ENCODE assay signal across 16 cellular contexts in the genomic region with DNA sequence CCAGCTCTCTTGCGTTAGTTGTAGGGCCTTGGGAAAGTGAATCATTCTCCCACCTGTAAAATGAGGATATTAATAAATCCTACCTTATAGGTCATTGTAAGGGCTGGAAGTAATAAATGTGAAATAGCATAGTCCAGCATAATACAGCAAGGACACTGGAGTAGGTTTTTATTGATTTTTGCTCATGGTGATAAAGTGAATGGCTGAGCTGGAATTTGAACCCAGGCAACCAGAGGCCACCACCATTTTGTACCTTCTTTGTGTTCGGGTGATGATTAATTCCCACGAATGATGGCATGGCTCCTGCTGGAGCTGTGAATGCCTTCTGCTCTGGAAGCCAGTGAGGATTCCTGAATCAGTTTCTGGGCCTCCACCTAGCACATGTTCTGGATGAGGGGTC.
"Had no signal": no experiment of that assay in that cellular context is flagged by ENCODE, and none has a peak within 500 bp of the region (broad histone marks: within the 10 kb centered on the region; RNA-seq: fewer than 3 reads in every experiment).

No MANE protein-coding gene starts in this region.

- H3K4me3 ChIP-seq: body of pancreas, skin epidermis, testis had no signal

- H3K27ac Mint-ChIP-seq: activated naive CD8-positive, alpha-beta T cell treated with anti-CD3 and anti-CD28 coated beads, Interleukin-2, amount 10 ng/mL, durations not matched to agents 7 days and 5 days; progenitor cell of endocrine pancreas had no signal

- H3K27ac ChIP-seq: WERI-Rb-1 had no signal

- H3K9me3 ChIP-seq: body of pancreas, testis had no signal

- H3K27me3 Mint-ChIP-seq: activated naive CD8-positive, alpha-beta T cell treated with anti-CD3 and anti-CD28 coated beads, Interleukin-2, amount 10 ng/mL, durations not matched to agents 7 days and 5 days; progenitor cell of endocrine pancreas had no signal

- H3K9me3 Mint-ChIP-seq: activated naive CD8-positive, alpha-beta T cell treated with anti-CD3 and anti-CD28 coated beads, Interleukin-2, amount 10 ng/mL, durations not matched to agents 7 days and 5 days had no signal

- ATAC-seq: body of pancreas had no signal

- DNase-seq: activated CD4-positive, alpha-beta T cell treated with anti-CD3 and anti-CD28 coated beads for 1 hour; activated CD4-positive, alpha-beta T cell treated with anti-CD3 and anti-CD28 coated beads, Interleukin-2, amount 50 U/mL, for 48 hours; activated naive CD8-positive, alpha-beta T cell treated with anti-CD3 and anti-CD28 coated beads, Interleukin-2, amount 10 ng/mL, durations not matched to agents 7 days and 5 days; amygdala; erythroblast; hypothalamus; islet precursor cell; midbrain; stimulated activated CD4-positive, alpha-beta T cell treated with anti-CD3 and anti-CD28 coated beads, Interleukin-15, amount 100 ng/mL, for 24 hours; stimulated activated CD4-positive, alpha-beta T cell treated with anti-CD3 and anti-CD28 coated beads, Interleukin-2, amount 100 ng/mL, for 48 hours; T-helper 2 cell; testis; WERI-Rb-1 had no signal

- H3K27me3 ChIP-seq: body of pancreas, testis had no signal

- H3K4me3 Mint-ChIP-seq: activated naive CD8-positive, alpha-beta T cell treated with anti-CD3 and anti-CD28 coated beads, Interleukin-2, amount 10 ng/mL, durations not matched to agents 7 days and 5 days had no signal
